In the genomic region with DNA sequence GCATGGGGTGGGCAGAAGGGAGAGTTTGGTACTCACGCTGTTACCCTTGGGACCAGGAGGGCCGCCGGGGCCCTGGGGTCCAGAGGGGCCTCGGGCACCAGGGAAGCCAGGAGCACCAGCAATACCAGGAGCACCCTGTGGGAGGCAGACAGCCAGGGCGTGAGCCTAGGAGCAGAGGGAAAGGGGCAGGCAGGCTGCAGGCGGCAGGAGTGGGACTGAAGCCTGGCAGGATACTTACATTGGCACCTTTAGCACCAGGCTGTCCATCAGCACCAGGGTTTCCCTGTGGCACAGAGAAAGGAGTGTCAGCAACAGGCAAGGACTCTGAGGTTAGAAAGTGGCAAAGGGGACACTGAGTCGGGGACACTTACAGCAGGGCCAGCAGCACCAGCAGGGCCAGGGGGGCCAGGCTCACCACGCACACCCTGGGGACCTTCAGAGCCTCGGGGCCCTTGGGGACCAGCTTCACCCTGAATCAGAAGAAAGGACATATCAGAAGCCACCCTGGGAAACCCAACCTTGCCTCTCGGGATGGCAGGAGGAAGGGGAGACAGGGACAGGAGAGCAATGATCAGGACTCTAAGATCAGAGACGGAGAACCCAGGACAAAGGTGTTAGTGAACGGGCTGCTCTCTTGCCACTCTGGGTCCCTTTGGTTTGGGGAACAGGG, we compare ENCODE assay signal across 13 cellular contexts. TPM values are rescaled to one million over a fixed set of nuclear protein-coding genes. Genes with fewer than 3 reads are reported as not detected.
DNase-seq lines count a peak whose midpoint lies in the region; ATAC-seq and TF ChIP-seq lines count a peak whose summit lies in the region.
"Had no signal": no experiment of that assay in that cellular context is flagged by ENCODE, and none has a peak within 500 bp of the region (broad histone marks: within the 10 kb centered on the region; RNA-seq: fewer than 3 reads in every experiment).

No MANE protein-coding gene starts in this region.

- H3K27ac ChIP-seq in MM.1S (ENCODE audit: low read length) (no peak overlapping the region), rectal smooth muscle tissue (ENCODE audit: low read depth, low read length) (peak overlapping the region; percentile 58)

- H3K9me3 ChIP-seq in MM.1S (replicated peaks; ENCODE audit: insufficient read depth, low read length) = no peaks in the 10 kb centered on the region

- no peak overlapping the region for H3K27ac Mint-ChIP-seq in activated T-cell treated with anti-CD3 and anti-CD28 coated beads, Interleukin-2, amount 50 U/mL, for 72 hours
- H3K27ac Mint-ChIP-seq: CD8-positive, alpha-beta T cell; T-helper 1 cell treated with Interleukin-12 subunit alpha and Interleukin-12 subunit beta and Interleukin-4 antibody, amounts not matched to agents 30 μg/mL and 1 μg/mL, for 36 hours had no signal

- H3K27me3 ChIP-seq in MM.1S (replicated peaks; ENCODE audit: insufficient read depth, low read length) (peaks cover 66% of the 10 kb centered on the region), rectal smooth muscle tissue (ENCODE audit: control insufficient read depth, insufficient read depth, low read length) (no peaks in the 10 kb centered on the region)

- no peaks in the 10 kb centered on the region for H3K9me3 Mint-ChIP-seq in activated T-cell treated with anti-CD3 and anti-CD28 coated beads, Interleukin-2, amount 50 U/mL, for 72 hours
- H3K9me3 Mint-ChIP-seq: CD8-positive, alpha-beta T cell; T-helper 1 cell treated with Interleukin-12 subunit alpha and Interleukin-12 subunit beta and Interleukin-4 antibody, amounts not matched to agents 30 μg/mL and 1 μg/mL, for 36 hours had no signal

- H4K20me1 ChIP-seq in MM.1S (ENCODE audit: insufficient read depth, low read length) = no peaks in the 10 kb centered on the region

- no peaks in the 10 kb centered on the region for H3K9me2 ChIP-seq in MM.1S (replicated peaks; ENCODE audit: insufficient read depth, low read length)

- H3K36me3 ChIP-seq in MM.1S (replicated peaks; ENCODE audit: insufficient read depth, low read length) = no peaks in the 10 kb centered on the region
- H3K36me3 ChIP-seq in rectal smooth muscle tissue (ENCODE audit: control insufficient read depth, insufficient read depth, low read length) = peaks cover 70% of the 10 kb centered on the region

- no peak for ATAC-seq in activated T-cell treated with anti-CD3 and anti-CD28 coated beads, Interleukin-2, amount 50 U/mL, for 72 hours (replicated peaks in 1 of 2)
- ATAC-seq: CD8-positive, alpha-beta T cell had no signal

- H3F3A ChIP-seq in MM.1S (ENCODE audit: insufficient read depth, low read length) = peaks cover 7% of the 10 kb centered on the region; the same call in 1 of the 2 replicates

- H3K4me2 ChIP-seq in MM.1S (ENCODE audit: low read depth, low read length) = no peak overlapping the region

- H3K4me1 Mint-ChIP-seq in activated T-cell treated with anti-CD3 and anti-CD28 coated beads, Interleukin-2, amount 50 U/mL, for 72 hours (ENCODE audit: low read depth) = peaks cover 17% of the 10 kb centered on the region

- peak; percentile 80 for DNase-seq in AG10803 (ENCODE audit: low read depth)
- DNase-seq in MM.1S = no peak
- DNase-seq in fibroblast of gingiva (ENCODE audit: low read depth) = peak; percentile 75
- no peak for DNase-seq in AG08396 (ENCODE audit: low spot score)
- no peak for DNase-seq in amniotic stem cell (lab: John Stamatoyannopoulos, UW)
- no peak for DNase-seq in GM19240 (ENCODE audit: insufficient read length, low spot score)
- DNase-seq in activated T-cell treated with anti-CD3 and anti-CD28 coated beads, Interleukin-2, amount 50 U/mL, for 72 hours = no peak
- DNase-seq: NCI-H1417 treated with DMSO at 0.1 percent for 48 hours had no signal

- no peaks in the 10 kb centered on the region for H3K79me2 ChIP-seq in MM.1S (ENCODE audit: low read length)

- H3K4me3 Mint-ChIP-seq in activated T-cell treated with anti-CD3 and anti-CD28 coated beads, Interleukin-2, amount 50 U/mL, for 72 hours = no peak overlapping the region
- H3K4me3 Mint-ChIP-seq: CD8-positive, alpha-beta T cell; T-helper 1 cell treated with Interleukin-12 subunit alpha and Interleukin-12 subunit beta and Interleukin-4 antibody, amounts not matched to agents 30 μg/mL and 1 μg/mL, for 36 hours had no signal

- peak; percentile 57 for TF ChIP-seq CTCF in AG10803 (conservative IDR thresholded peaks at IDR 0.05; ENCODE audit: low read length)
- TF ChIP-seq CTCF in MM.1S (IDR thresholded peaks at IDR 0.05; ENCODE audit: low read length) = 0 out of 2 replicates have a peak, but pooled peaks have one; percentile 6

- H3K4me1 ChIP-seq in MM.1S (ENCODE audit: low read length) (no peaks in the 10 kb centered on the region), rectal smooth muscle tissue (ENCODE audit: control insufficient read depth, insufficient read depth, low read length) (peaks cover 30% of the 10 kb centered on the region)

- H3K9ac ChIP-seq in MM.1S (ENCODE audit: low read length) = no peak overlapping the region
- no peak overlapping the region for H3K9ac ChIP-seq in rectal smooth muscle tissue (ENCODE audit: low read length)

- H3K36me3 Mint-ChIP-seq in activated T-cell treated with anti-CD3 and anti-CD28 coated beads, Interleukin-2, amount 50 U/mL, for 72 hours (ENCODE audit: insufficient read depth in 2 of 2) = no peaks in the 10 kb centered on the region
- H3K36me3 Mint-ChIP-seq: CD8-positive, alpha-beta T cell had no signal

- H3K27me3 Mint-ChIP-seq in activated T-cell treated with anti-CD3 and anti-CD28 coated beads, Interleukin-2, amount 50 U/mL, for 72 hours (ENCODE audit: low read depth) = peaks cover 11% of the 10 kb centered on the region

- H3K4me3 ChIP-seq in AG10803 (ENCODE audit: low read length) (peak overlapping the region; percentile 100), MM.1S (ENCODE audit: low read length) (no peak overlapping the region), rectal smooth muscle tissue (ENCODE audit: low read length) (no peak overlapping the region)
- H3K4me3 ChIP-seq: lung had no signal

- no peak overlapping the region for H2AFZ ChIP-seq in MM.1S (ENCODE audit: low read length)

RNA-seq across cellular contexts. Expression of gene COL1A1, which starts 6.1 kb away (rescaled TPM):
- 10 to 100 TPM in 1 of 2 donors, 1 to 10 TPM in 1; 9.8 to 10.3 TPM for total RNA-seq in activated T-cell treated with anti-CD3 and anti-CD28 coated beads, Interleukin-2, amount 50 U/mL, for 72 hours

RNA-seq across cellular contexts. Expression of gene SGCA, which starts 29.5 kb away (rescaled TPM):
- total RNA-seq in activated T-cell treated with anti-CD3 and anti-CD28 coated beads, Interleukin-2, amount 50 U/mL, for 72 hours = 1 to 10 TPM; 1.7 to 2.3 TPM
- total RNA-seq: glomerular endothelial cell had no signal

RNA-seq across cellular contexts. Expression of gene PPP1R9B, which starts 44.9 kb away (rescaled TPM):
- total RNA-seq in activated T-cell treated with anti-CD3 and anti-CD28 coated beads, Interleukin-2, amount 50 U/mL, for 72 hours = 100 to 1,000 TPM; 111 to 128 TPM

Comparison
In these comparisons a context has a peak if more than half of its experiments do, and no peak if none do; other contexts are left out.
1. DNase-seq: peak in AG10803 (single experiment) and fibroblast of gingiva (single experiment); none in MM.1S (single experiment), AG08396 (single experiment), amniotic stem cell (single experiment), GM19240 (single experiment) and activated T-cell treated with anti-CD3 and anti-CD28 coated beads, Interleukin-2, amount 50 U/mL, for 72 hours (0 of 2).